ENCODE assay signal across 21 cellular contexts in the genomic region with DNA sequence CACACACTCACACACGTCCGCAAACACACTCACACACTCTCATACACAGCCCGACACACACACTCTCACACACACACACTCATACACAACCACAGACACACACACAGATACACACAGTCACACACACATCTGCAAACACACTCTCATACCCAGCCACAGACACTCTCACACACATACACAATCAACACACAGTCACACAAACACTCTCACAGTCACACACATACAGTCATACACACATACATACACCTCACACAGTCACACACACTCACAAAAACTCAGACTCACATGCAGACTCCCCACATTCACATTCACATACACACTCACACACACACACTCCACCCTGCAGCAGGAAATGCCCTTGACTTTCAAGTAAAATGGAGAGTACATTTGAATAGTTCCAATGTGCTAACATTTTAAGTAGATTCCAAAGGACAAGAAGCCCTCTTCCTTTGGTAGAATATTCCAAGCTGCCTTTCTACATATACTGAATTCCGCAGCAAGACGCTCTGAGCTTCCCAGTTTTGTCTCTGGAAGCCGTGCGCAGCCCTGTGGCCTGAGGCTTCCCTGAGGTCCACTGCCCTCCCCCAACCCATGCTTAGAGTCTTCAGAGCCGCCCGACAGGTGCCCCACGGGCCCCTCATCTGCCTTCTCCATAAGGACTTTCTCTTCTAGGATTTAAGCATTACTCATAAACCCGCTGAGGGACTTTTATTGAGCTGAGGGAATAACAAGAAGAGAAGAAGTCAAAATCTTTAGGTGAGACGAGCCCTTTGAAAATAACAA. TPM values are rescaled to one million over a fixed set of nuclear protein-coding genes. Genes with fewer than 3 reads are reported as not detected.
A peak's percentile ranks its signal among the peaks of the same experiment; 100 is the strongest.
DNase-seq lines count a peak whose midpoint lies in the region; ATAC-seq, FAIRE-seq and TF ChIP-seq lines count a peak whose summit lies in the region.
"Had no signal": no experiment of that assay in that cellular context is flagged by ENCODE, and none has a peak within 500 bp of the region (broad histone marks: within the 10 kb centered on the region; RNA-seq: fewer than 3 reads in every experiment).

No MANE protein-coding gene starts in this region.

- no peak overlapping the region for H4K5ac ChIP-seq in H1 (ENCODE audit: insufficient read length, low read depth, low read length)

- H2BK12ac ChIP-seq in H1 (ENCODE audit: low read depth, low read length), result peak overlapping the region; percentile 78; the same call in 1 of the 2 replicates

- peak overlapping the region; percentile 60; the same call in 1 of the 2 replicates for H2BK5ac ChIP-seq in H1 (ENCODE audit: low read depth, low read length)

- H2BK15ac ChIP-seq in H1 (ENCODE audit: low read length), result peak overlapping the region; percentile 95

- H2AK5ac ChIP-seq in H1 (ENCODE audit: low read depth, low read length), result peak overlapping the region; percentile 94

- no peaks in the 10 kb centered on the region; the same call in 1 of the 2 replicates for H3K36me3 ChIP-seq in GM23338 (ENCODE audit: insufficient read depth)
- no peaks in the 10 kb centered on the region for H3K36me3 ChIP-seq in WERI-Rb-1
- no peaks in the 10 kb centered on the region for H3K36me3 ChIP-seq in H1 (ENCODE audit: control insufficient read depth in 2 of 4, insufficient read depth in 4 of 4, low read length in 3 of 4)
- H3K36me3 ChIP-seq: HAP-1, Peyer's patch had no signal

- TF ChIP-seq CTCF in GM23338 (conservative IDR thresholded peaks at IDR 0.05; ENCODE audit: low read depth in 2 of 2) (no peak), WERI-Rb-1 (IDR thresholded peaks at IDR 0.05; ENCODE audit: low read depth, low read length) (no peak), H1 (IDR thresholded peaks at IDR 0.05; ENCODE audit: control extremely low read depth in 1 of 3, insufficient read depth in 1 of 3, low read depth in 1 of 3, low read length in 3 of 3) (no peak)

- H4K20me1 ChIP-seq in GM23338 (replicated peaks; ENCODE audit: insufficient read depth) (no peaks in the 10 kb centered on the region), H1 (replicated peaks in 1 of 2; ENCODE audit: control insufficient read depth in 1 of 2, insufficient read depth in 2 of 2, low read length in 2 of 2) (peaks cover 0 to 4% of the 10 kb centered on the region in 2 experiments)

- peak overlapping the region in 1 of 4 experiments; percentile 47; a peak in 2 of 7 replicates for H3K9ac ChIP-seq in H1 (replicated peaks in 1 of 4; ENCODE audit: extremely low read depth in 1 of 4, low read depth in 3 of 4, low read length in 3 of 4)

- POLR2A ChIA-PET in H1 (lab: Charles Lee; ENCODE audit: partially characterized antibody), result interaction anchor here (0.8 to 1.6 kb wide), 4 partner anchors 11 to 226 kb away, joined by 3 to 6 read pairs (median 4); partner anchors contain the start of gene ATF3

- CTCF ChIA-PET in H1 (lab: Charles Lee; ENCODE audit: partially characterized antibody), result interaction anchor here (0.7 to 2.8 kb wide), 11 partner anchors 12 to 264 kb away, joined by 3 to 9 read pairs (median 4); no protein-coding TSS in a partner anchor

- no peak overlapping the region for H3K27ac ChIP-seq in GM23338 (ENCODE audit: low read depth)
- H3K27ac ChIP-seq in WERI-Rb-1, result no peak overlapping the region
- H3K27ac ChIP-seq in H1 (ENCODE audit: low read depth, low read length), result no peak overlapping the region
- H3K27ac ChIP-seq: A549, Peyer's patch had no signal

- H3K4me3 ChIP-seq in GM23338 (no peak overlapping the region), WERI-Rb-1 (ENCODE audit: low read depth, low read length) (no peak overlapping the region), H1 (ENCODE audit: extremely low read depth in 1 of 4, insufficient read depth in 2 of 4, low read depth in 3 of 4, low read length in 4 of 4) (no peak overlapping the region)
- H3K4me3 ChIP-seq: A549, HAP-1, Peyer's patch had no signal

- H3K27me3 ChIP-seq in GM23338 (ENCODE audit: insufficient read depth) (no peaks in the 10 kb centered on the region), WERI-Rb-1 (ENCODE audit: insufficient read depth, low read depth, severe bottlenecking) (no peaks in the 10 kb centered on the region), H1 (replicated peaks in 1 of 4; ENCODE audit: control insufficient read depth in 3 of 4, extremely low read depth in 1 of 4, insufficient read depth in 3 of 4, low read length in 3 of 4) (no peaks in the 10 kb centered on the region; a peak in 1 of 7 replicates)
- H3K27me3 ChIP-seq: Peyer's patch had no signal

- H3K4me1 ChIP-seq in GM23338 (ENCODE audit: insufficient read depth), result peaks cover 20% of the 10 kb centered on the region
- H3K4me1 ChIP-seq in H1 (replicated peaks in 1 of 4; ENCODE audit: control insufficient read depth in 3 of 4, insufficient read depth in 4 of 4, low read length in 3 of 4), result peaks cover 0 to 9% (median 1%) of the 10 kb centered on the region in 4 experiments; a peak in 4 of 7 replicates
- H3K4me1 ChIP-seq: A549, HAP-1, Peyer's patch had no signal

- peak overlapping the region; percentile 71 for H4K91ac ChIP-seq in H1 (replicated peaks; ENCODE audit: insufficient read length, low read length)

- H3K27me3 Mint-ChIP-seq in GM23338 (ENCODE audit: insufficient read depth, low read depth, poor library complexity), result peaks cover 3% of the 10 kb centered on the region
- H3K27me3 Mint-ChIP-seq: B cell had no signal

- H3K4me2 ChIP-seq in GM23338 (0 out of 2 replicates have a peak overlapping the region, but pooled peaks have one; percentile 25), H1 (ENCODE audit: insufficient read depth in 1 of 2, low read depth in 2 of 2, low read length in 2 of 2) (no peak overlapping the region; a peak in 1 of 4 replicates)
- H3K4me2 ChIP-seq: A549 had no signal

- FAIRE-seq in H1 (lab: Jason Lieb, UNC), result no peak
- FAIRE-seq: A549 had no signal

- no peaks in the 10 kb centered on the region for H3K9me2 ChIP-seq in GM23338 (ENCODE audit: insufficient read depth)

- H3K79me2 ChIP-seq in GM23338 (replicated peaks; ENCODE audit: insufficient read depth), result no peaks in the 10 kb centered on the region
- H3K79me2 ChIP-seq in H1 (ENCODE audit: control insufficient read depth in 1 of 2, insufficient read depth in 2 of 2, low read length in 2 of 2), result no peaks in the 10 kb centered on the region

- H3K79me1 ChIP-seq in H1 (ENCODE audit: low read depth, low read length), result no peaks in the 10 kb centered on the region

- no peaks in the 10 kb centered on the region; the same call in 2 of the 3 replicates for H3K36me3 Mint-ChIP-seq in GM23338 (ENCODE audit: low read depth)

- H3F3A ChIP-seq in GM23338 (replicated peaks; ENCODE audit: low read depth), result no peaks in the 10 kb centered on the region

- no peak overlapping the region for H3K14ac ChIP-seq in H1 (ENCODE audit: insufficient read length)

- H3K27ac Mint-ChIP-seq in GM23338, result no peak overlapping the region
- H3K27ac Mint-ChIP-seq: B cell, CD14-positive monocyte had no signal

- H3K4me1 Mint-ChIP-seq in GM23338, result peaks cover 15% of the 10 kb centered on the region
- H3K4me1 Mint-ChIP-seq: B cell had no signal

- no peak overlapping the region for H2BK120ac ChIP-seq in H1 (replicated peaks; ENCODE audit: low read depth, low read length)

- 80 to 96% methylated on average over 3 to 12 of the region's 12 CpGs for WGBS in H1 (ENCODE audit: extremely low coverage in 1 of 2, insufficient coverage in 1 of 2, insufficient read length in 1 of 2, insufficient replicate concordance in 2 of 2, low coverage in 1 of 2, low lambda C conversion rate in 2 of 2, missing lambda C conversion rate in 1 of 2), 2 experiments

- TF ChIP-seq RAD21 in H1 (IDR thresholded peaks at IDR 0.05 in 1 of 2, conservative IDR thresholded peaks at IDR 0.05 in 1 of 2; ENCODE audit: low read depth in 2 of 2, low read length in 2 of 2), result no peak

- no peak overlapping the region; the same call in 1 of the 2 replicates for H2AFZ ChIP-seq in GM23338
- no peak overlapping the region for H2AFZ ChIP-seq in H1 (ENCODE audit: low read length)

- no peak for TF ChIP-seq EP300 in H1 (IDR thresholded peaks at IDR 0.05; ENCODE audit: borderline replicate concordance in 1 of 2, low read depth in 2 of 2, low read length in 2 of 2)

- ATAC-seq in GM23338, result peak; percentile 61
- ATAC-seq: A549, SK-N-SH treated with all-trans-retinoic acid at 6 μM for 48 hours had no signal

- no peak overlapping the region for H3K18ac ChIP-seq in H1 (ENCODE audit: extremely low read depth, low read length)

- H3K4me3 Mint-ChIP-seq in GM23338, result no peak overlapping the region
- H3K4me3 Mint-ChIP-seq: B cell, CD14-positive monocyte had no signal

- TF ChIP-seq POLR2A in H1 (IDR thresholded peaks at IDR 0.05; ENCODE audit: control extremely low read depth in 1 of 2, low read depth in 2 of 2, low read length in 2 of 2), result no peak

- H3K23ac ChIP-seq in H1 (ENCODE audit: insufficient read length), result no peak overlapping the region

- peaks cover 5% of the 10 kb centered on the region; the same call in 1 of the 2 replicates for H3K23me2 ChIP-seq in H1 (ENCODE audit: low read depth, low read length)

- H2BK20ac ChIP-seq in H1 (ENCODE audit: low read length), result 0 out of 2 replicates have a peak overlapping the region, but pooled peaks have one; percentile 21

- H4K8ac ChIP-seq in H1 (ENCODE audit: extremely low read depth, insufficient read depth, low read length), result no peak overlapping the region; the same call in 1 of the 2 replicates

- DNase-seq in ELF-1 (ENCODE audit: low read depth, low spot score) (peak; percentile 59), GM23338 (ENCODE audit: low spot score) (peak; percentile 33), WERI-Rb-1 (peak; percentile 58), H1 (ENCODE audit: low read depth in 1 of 2, low spot score in 2 of 2) (no peak), NCI-H2081 (lab: John Stamatoyannopoulos, UW) (no peak), NCI-H748 (lab: John Stamatoyannopoulos, UW; ENCODE audit: unreplicated experiment) (no peak), NCI-H1417 (lab: John Stamatoyannopoulos, UW) (no peak), activated gamma-delta T cell (lab: John Stamatoyannopoulos, UW) (no peak)
- DNase-seq: GF-D8, NCI-H1092, NCI-H1436 treated with DMSO at 0.1 percent for 48 hours, NCI-H1930, NCI-H226, NCI-H510A treated with DMSO at 0.1 percent for 48 hours, NCI-H774, Peyer's patch had no signal

- no peaks in the 10 kb centered on the region for H3K9me3 ChIP-seq in WERI-Rb-1 (ENCODE audit: severe bottlenecking)
- no peaks in the 10 kb centered on the region for H3K9me3 ChIP-seq in H1 (ENCODE audit: insufficient read depth in 2 of 2, low read depth in 1 of 2, low read length in 1 of 2)
- H3K9me3 ChIP-seq: A549, HAP-1, Peyer's patch had no signal

- H3K4ac ChIP-seq in H1 (replicated peaks; ENCODE audit: insufficient read length, low read depth, low read length), result no peak overlapping the region

- H3K56ac ChIP-seq in H1 (replicated peaks; ENCODE audit: insufficient read length, low read depth, low read length), result peak overlapping the region; percentile 25

- no peaks in the 10 kb centered on the region for H3K9me3 Mint-ChIP-seq in GM23338
- H3K9me3 Mint-ChIP-seq: CD14-positive monocyte had no signal

RNA-seq across cellular contexts. Expression of gene BATF3, which starts 9.7 kb away (rescaled TPM):
- 3.6 and 6.8 TPM in 2 replicates for total RNA-seq in GM23338 (2014; rRNA removed; shearing (Covaris generic))
- 7.8 and 8.6 TPM in 2 replicates for polyA plus RNA-seq in GM23338 (2016; fragmentation: Nextera tagmentation; extraction: Ambion mirVana)
- total RNA-seq in H1 (2021; fragmentation: NEBNext Ultra II Directional; extraction: Animal tissue kit (Norgen Biotek cat#: 25700)), result 6.3 and 7.3 TPM in 2 replicates
- 6.3 and 6.6 TPM in 2 replicates for polyA plus RNA-seq in H1 (2011; rRNA removed)
- polyA plus RNA-seq in H1 (2011; cell fraction: cytosol; rRNA removed), result 3.3 TPM
- 2.7 TPM for polyA plus RNA-seq in H1 (2011; cell fraction: nucleus; rRNA removed)
- polyA plus RNA-seq in H1 (2012, experiment 1 of 2), result 0.98 to 5.7 TPM (median 3.4 TPM) in 4 replicates
- polyA plus RNA-seq in H1 (2012, experiment 2 of 2), result 5.9 TPM
- polyA plus RNA-seq in H1 (2013, experiment 1 of 2), result 6.0 TPM
- 6.4 TPM for polyA plus RNA-seq in H1 (2013, experiment 2 of 2)
- 0.56 and 0.98 TPM in 2 replicates for polyA minus RNA-seq in H1 (2011; rRNA and poly(A)+ RNA removed)
- polyA minus RNA-seq in H1 (2011; cell fraction: cytosol; rRNA and poly(A)+ RNA removed), result not detected
- polyA minus RNA-seq in H1 (2011; cell fraction: nucleus; rRNA and poly(A)+ RNA removed), result 2.1 TPM

Comparison
In these comparisons a context has a peak if more than half of its experiments do, and no peak if none do; other contexts are left out.
1. DNase-seq: peak in ELF-1 (single experiment), GM23338 (single experiment) and WERI-Rb-1 (single experiment); none in H1 (0 of 2), NCI-H2081 (0 of 2), NCI-H748 (single experiment), NCI-H1417 (0 of 3) and activated gamma-delta T cell (single experiment).